Comparison of ENCODE assay signal across 29 cellular contexts in genomic region chr7:28165221-28165807, GRCh38. TPM values are rescaled to one million over a fixed set of nuclear protein-coding genes. Genes with fewer than 3 reads are reported as not detected.
DNase-seq lines count a peak whose midpoint lies in the region; FAIRE-seq and TF ChIP-seq lines count a peak whose summit lies in the region.
"Had no signal": no experiment of that assay in that cellular context is flagged by ENCODE, and none has a peak within 500 bp of the region (broad histone marks: within the 10 kb centered on the region; RNA-seq: fewer than 3 reads in every experiment).

No MANE protein-coding gene starts in this region.

- DNase-seq in NOMO-1 treated with DMSO at 0.1 percent for 48 hours (lab: John Stamatoyannopoulos, UW; ENCODE audit: unreplicated experiment) (peak; percentile 16), NOMO-1 (lab: John Stamatoyannopoulos, UW; ENCODE audit: unreplicated experiment in 2 of 2) (no peak), MV-4-11 (lab: John Stamatoyannopoulos, UW) (peak; percentile 36), bronchial epithelial cell (ENCODE audit: low read depth) (no peak), spleen (no peak), NCI-H1930 (lab: John Stamatoyannopoulos, UW) (no peak), SK-N-DZ (ENCODE audit: low spot score) (no peak)
- no peak for DNase-seq in activated T-helper 1 cell treated with anti-CD3 and anti-CD28 coated beads, Interleukin-12 subunit alpha, Interleukin-12 subunit beta, Interleukin-2, Interleukin-4 antibody, amounts not matched to agents 30 ng/mL and 10 ng/mL and 1 ng/mL, durations not matched to agents 14 hours and 24 hours and 36 hours (ENCODE audit: low spot score)
- DNase-seq: 8988T; activated CD4-positive, alpha-beta T cell treated with anti-CD3 and anti-CD28 coated beads for 1 hour; activated CD8-positive, alpha-beta memory T cell treated with anti-CD3 and anti-CD28 coated beads, Interleukin-2, amount 50 U/mL, for 4 hours; activated gamma-delta T cell; aorta; CD4-positive, alpha-beta T cell; colonic mucosa; DMS79; heart right ventricle; islet precursor cell; mammary epithelial cell; naive thymus-derived CD8-positive, alpha-beta T cell; NCI-H2081; NCI-H510A treated with DMSO at 0.1 percent for 48 hours; SIG-M5; small intestine; stimulated activated CD4-positive, alpha-beta T cell treated with anti-CD3 and anti-CD28 coated beads, Interleukin-4, amount 100 ng/mL, for 4 hours had no signal

- H3K36me3 ChIP-seq in bronchial epithelial cell (ENCODE audit: control insufficient read depth, insufficient read depth, low read length) (no peaks in the 10 kb centered on the region), spleen (peaks cover 0 to 6% (median 0%) of the 10 kb centered on the region in 6 donors)
- H3K36me3 ChIP-seq: colonic mucosa, heart right ventricle, prostate gland had no signal

- no peaks in the 10 kb centered on the region for H3K27me3 Mint-ChIP-seq in activated T-helper 1 cell treated with anti-CD3 and anti-CD28 coated beads, Interleukin-12 subunit alpha, Interleukin-12 subunit beta, Interleukin-2, Interleukin-4 antibody, amounts not matched to agents 30 ng/mL and 10 ng/mL and 1 ng/mL, durations not matched to agents 14 hours and 24 hours and 36 hours (ENCODE audit: insufficient read depth)
- H3K27me3 Mint-ChIP-seq: CD4-positive, alpha-beta T cell; naive thymus-derived CD8-positive, alpha-beta T cell had no signal

- H3K4me3 Mint-ChIP-seq in activated T-helper 1 cell treated with anti-CD3 and anti-CD28 coated beads, Interleukin-12 subunit alpha, Interleukin-12 subunit beta, Interleukin-2, Interleukin-4 antibody, amounts not matched to agents 30 ng/mL and 10 ng/mL and 1 ng/mL, durations not matched to agents 14 hours and 24 hours and 36 hours: no peak overlapping the region
- H3K4me3 Mint-ChIP-seq: CD4-positive, alpha-beta T cell; naive thymus-derived CD8-positive, alpha-beta T cell; T-helper 2 cell treated with Interferon-gamma antibody and Interleukin-4, amounts not matched to agents 5 μg/mL and 100 μg/mL, for 36 hours had no signal

- intact Hi-C loops in spleen (cut with DNase I; ENCODE audit: low total_unique reads): no loop called here
- intact Hi-C loops in activated T-helper 1 cell treated with anti-CD3 and anti-CD28 coated beads, Interleukin-12 subunit alpha, Interleukin-12 subunit beta, Interleukin-2, Interleukin-4 antibody, amounts not matched to agents 30 ng/mL and 10 ng/mL and 1 ng/mL, durations not matched to agents 14 hours and 24 hours and 36 hours (cut with micrococcal nuclease): no loop called here

- peaks cover 19 to 96% (median 75%) of the 10 kb centered on the region in 6 donors for H3K4me1 ChIP-seq in spleen
- H3K4me1 ChIP-seq: colonic mucosa, prostate gland had no signal

- H3K9me3 ChIP-seq in spleen: no peaks in the 10 kb centered on the region
- H3K9me3 ChIP-seq: colonic mucosa, heart right ventricle, prostate gland had no signal

- peaks cover 4% of the 10 kb centered on the region for H3K36me3 Mint-ChIP-seq in activated T-helper 1 cell treated with anti-CD3 and anti-CD28 coated beads, Interleukin-12 subunit alpha, Interleukin-12 subunit beta, Interleukin-2, Interleukin-4 antibody, amounts not matched to agents 30 ng/mL and 10 ng/mL and 1 ng/mL, durations not matched to agents 14 hours and 24 hours and 36 hours (ENCODE audit: low read depth)
- H3K36me3 Mint-ChIP-seq: naive thymus-derived CD8-positive, alpha-beta T cell had no signal

- no peak overlapping the region for H3K4me3 ChIP-seq in bronchial epithelial cell (ENCODE audit: low read depth, low read length)
- no peak overlapping the region for H3K4me3 ChIP-seq in spleen
- H3K4me3 ChIP-seq: colonic mucosa, heart right ventricle, prostate gland had no signal

- TF ChIP-seq POLR2A in spleen (IDR thresholded peaks at IDR 0.05): no peak

- H3K27me3 ChIP-seq in bronchial epithelial cell (ENCODE audit: control insufficient read depth, insufficient read depth, low read length) (no peaks in the 10 kb centered on the region), spleen (replicated peaks in 1 of 7) (no peaks in the 10 kb centered on the region)
- H3K27me3 ChIP-seq: colonic mucosa, heart right ventricle had no signal

- TF ChIP-seq CTCF in bronchial epithelial cell (IDR thresholded peaks at IDR 0.05; ENCODE audit: insufficient read depth, low read length, severe bottlenecking): no peak
- TF ChIP-seq CTCF in spleen (IDR thresholded peaks at IDR 0.05 in 8 of 11, conservative IDR thresholded peaks at IDR 0.05 in 3 of 11): no peak

- 51 to 80% (median 67%) methylated on average over 4 of the region's 4 CpGs for WGBS in spleen, 5 donors

- H3K9me3 Mint-ChIP-seq in activated T-helper 1 cell treated with anti-CD3 and anti-CD28 coated beads, Interleukin-12 subunit alpha, Interleukin-12 subunit beta, Interleukin-2, Interleukin-4 antibody, amounts not matched to agents 30 ng/mL and 10 ng/mL and 1 ng/mL, durations not matched to agents 14 hours and 24 hours and 36 hours: no peaks in the 10 kb centered on the region
- H3K9me3 Mint-ChIP-seq: CD4-positive, alpha-beta T cell; naive thymus-derived CD8-positive, alpha-beta T cell; T-helper 2 cell treated with Interferon-gamma antibody and Interleukin-4, amounts not matched to agents 5 μg/mL and 100 μg/mL, for 36 hours had no signal

- H3K27ac Mint-ChIP-seq in activated T-helper 1 cell treated with anti-CD3 and anti-CD28 coated beads, Interleukin-12 subunit alpha, Interleukin-12 subunit beta, Interleukin-2, Interleukin-4 antibody, amounts not matched to agents 30 ng/mL and 10 ng/mL and 1 ng/mL, durations not matched to agents 14 hours and 24 hours and 36 hours: no peak overlapping the region
- H3K27ac Mint-ChIP-seq: CD4-positive, alpha-beta T cell; T-helper 2 cell treated with Interferon-gamma antibody and Interleukin-4, amounts not matched to agents 5 μg/mL and 100 μg/mL, for 36 hours had no signal

- FAIRE-seq in bronchial epithelial cell (lab: Jason Lieb, UNC): peak; percentile 52
- FAIRE-seq: GM18507, H1, small intestine had no signal

- peak overlapping the region in 7 of 8 donors; percentile 24 to 69 (median 55) for H3K27ac ChIP-seq in spleen
- H3K27ac ChIP-seq: colonic mucosa, prostate gland had no signal

- peaks cover 22% of the 10 kb centered on the region for H3K4me1 Mint-ChIP-seq in activated T-helper 1 cell treated with anti-CD3 and anti-CD28 coated beads, Interleukin-12 subunit alpha, Interleukin-12 subunit beta, Interleukin-2, Interleukin-4 antibody, amounts not matched to agents 30 ng/mL and 10 ng/mL and 1 ng/mL, durations not matched to agents 14 hours and 24 hours and 36 hours (ENCODE audit: low read depth)

RNA-seq across cellular contexts. Expression of gene JAZF1, which starts 15.3 kb away (rescaled TPM):
- total RNA-seq in bronchial epithelial cell: 1.0 and 1.1 TPM in 2 replicates
- total RNA-seq in spleen: 10 to 100 TPM; 22.4 to 33.8 (median 28.5) TPM
- 10 to 100 TPM; 13.5 to 16.4 (median 15.6) TPM for polyA plus RNA-seq in spleen
- total RNA-seq in activated T-helper 1 cell treated with anti-CD3 and anti-CD28 coated beads, Interleukin-12 subunit alpha, Interleukin-12 subunit beta, Interleukin-2, Interleukin-4 antibody, amounts not matched to agents 30 ng/mL and 10 ng/mL and 1 ng/mL, durations not matched to agents 14 hours and 24 hours and 36 hours: 6.2 and 9.8 TPM in 2 replicates
- polyA plus RNA-seq in SK-N-DZ (2014; cell fraction: cytosol; rRNA removed): 5.9 and 6.2 TPM in 2 replicates
- polyA plus RNA-seq in SK-N-DZ (2014; cell fraction: nucleus; rRNA removed): 4.3 and 5.5 TPM in 2 replicates

Comparison
In these comparisons a context has a peak if more than half of its experiments do, and no peak if none do; other contexts are left out.
1. DNase-seq: peak in NOMO-1 treated with DMSO at 0.1 percent for 48 hours (single experiment) and MV-4-11 (single experiment); none in NOMO-1 (0 of 2), bronchial epithelial cell (single experiment), spleen (single experiment), activated T-helper 1 cell treated with anti-CD3 and anti-CD28 coated beads, Interleukin-12 subunit alpha, Interleukin-12 subunit beta, Interleukin-2, Interleukin-4 antibody, amounts not matched to agents 30 ng/mL and 10 ng/mL and 1 ng/mL, durations not matched to agents 14 hours and 24 hours and 36 hours (single experiment), NCI-H1930 (0 of 2) and SK-N-DZ (single experiment).